In the genomic region with DNA sequence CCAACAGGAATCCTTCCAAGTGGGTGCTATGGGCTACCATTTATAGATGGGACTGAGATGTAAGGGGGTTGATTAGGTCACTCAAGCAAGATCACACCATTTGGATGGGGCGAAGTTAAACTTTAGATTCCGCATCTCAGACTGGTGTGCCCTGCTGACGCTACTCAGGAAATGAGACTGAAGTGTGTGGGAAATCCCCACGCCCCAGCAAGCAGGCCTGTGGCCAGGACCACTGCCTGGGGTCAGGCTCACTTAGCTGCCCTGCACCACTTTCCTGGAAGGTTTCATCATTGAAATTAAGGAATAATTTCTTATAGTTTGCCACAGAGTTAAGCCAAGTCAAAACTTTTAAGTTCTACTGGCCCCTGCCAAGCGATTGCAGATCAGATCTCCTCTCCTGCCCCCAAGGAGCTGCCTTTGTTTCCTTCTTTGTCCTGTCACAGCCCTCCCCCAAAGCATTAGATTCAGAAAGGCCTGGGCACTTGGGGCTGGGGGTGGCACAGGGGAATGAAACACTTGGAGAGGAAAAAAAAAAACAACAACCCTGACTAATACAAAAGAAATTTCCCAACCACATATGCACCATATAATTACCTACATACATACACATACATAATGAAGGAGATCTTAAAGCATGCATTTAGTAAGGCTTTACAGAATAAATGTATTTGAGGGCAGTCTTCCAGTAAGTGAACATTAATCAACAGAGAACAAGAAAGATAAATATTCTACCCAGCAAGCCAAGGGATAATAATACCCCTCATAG, we compare ENCODE assay signal across 8 cellular contexts.
A peak's percentile ranks its signal among the peaks of the same experiment; 100 is the strongest.
DNase-seq lines count a peak whose midpoint lies in the region; ATAC-seq lines count a peak whose summit lies in the region.

No MANE protein-coding gene starts in this region.

- H3K4me3 ChIP-seq in HUES48 (ENCODE audit: low read depth, low read length): no peak overlapping the region

- peaks cover 12% of the 10 kb centered on the region for H3K4me1 ChIP-seq in HUES48 (ENCODE audit: control insufficient read depth, insufficient read depth, low read length)

- no peaks in the 10 kb centered on the region for H3K27me3 ChIP-seq in HUES48 (ENCODE audit: control insufficient read depth, insufficient read depth, low read length)

- DNase-seq in Ammon's horn (ENCODE audit: low spot score): peak; percentile 52
- peak; percentile 81 for DNase-seq in activated CD8-positive, alpha-beta memory T cell treated with anti-CD3 and anti-CD28 coated beads, Interleukin-2, amount 50 U/mL, for 48 hours
- peak; percentile 20 for DNase-seq in globus pallidus (ENCODE audit: low spot score)
- peak; percentile 15 for DNase-seq in stimulated activated CD8-positive, alpha-beta memory T cell treated with anti-CD3 and anti-CD28 coated beads, Interleukin-15, amount 100 ng/mL, for 24 hours (ENCODE audit: low read depth)
- DNase-seq in NCI-H526 (lab: John Stamatoyannopoulos, UW): no peak
- no peak for DNase-seq in DMS53 (lab: John Stamatoyannopoulos, UW)

- no peaks in the 10 kb centered on the region for H3K9me3 ChIP-seq in HUES48 (ENCODE audit: control insufficient read depth, insufficient read depth, low read length)

- H3K9ac ChIP-seq in HUES48 (ENCODE audit: low read depth, low read length): no peak overlapping the region

- peak overlapping the region; percentile 26 for H3K27ac ChIP-seq in HUES48 (ENCODE audit: low read depth, low read length)

- peak; percentile 87 for ATAC-seq in GM21367 (IDR thresholded peaks at IDR 0.05; ENCODE audit: unreplicated experiment)

- H3K36me3 ChIP-seq in HUES48 (ENCODE audit: control insufficient read depth, insufficient read depth, low read length): no peaks in the 10 kb centered on the region

Comparison
In these comparisons a context has a peak if more than half of its experiments do, and no peak if none do; other contexts are left out.
1. DNase-seq: peak in Ammon's horn (single experiment), activated CD8-positive, alpha-beta memory T cell treated with anti-CD3 and anti-CD28 coated beads, Interleukin-2, amount 50 U/mL, for 48 hours (single experiment), globus pallidus (single experiment) and stimulated activated CD8-positive, alpha-beta memory T cell treated with anti-CD3 and anti-CD28 coated beads, Interleukin-15, amount 100 ng/mL, for 24 hours (single experiment); none in NCI-H526 (0 of 2) and DMS53 (single experiment).